In genomic region chr13:41008349-41008980, GRCh38 we compare ENCODE assay signal across 8 cellular contexts. TPM values are rescaled to one million over a fixed set of nuclear protein-coding genes. Genes with fewer than 3 reads are reported as not detected.
DNase-seq lines count a peak whose midpoint lies in the region; ATAC-seq and TF ChIP-seq lines count a peak whose summit lies in the region.

No MANE protein-coding gene starts in this region.

- no peaks in the 10 kb centered on the region for H4K20me1 ChIP-seq in HCT116 (ENCODE audit: insufficient read depth)

- H3K4me1 ChIP-seq in HCT116 (ENCODE audit: control insufficient read depth in 1 of 2, insufficient read depth in 2 of 2, low read length in 2 of 2), result peaks cover 6 to 15% of the 10 kb centered on the region in 2 experiments; a peak in 3 of 4 replicates
- H3K4me1 ChIP-seq in foreskin keratinocyte, result peaks cover 17% of the 10 kb centered on the region
- H3K4me1 ChIP-seq in adrenal gland (replicated peaks in 1 of 2), result peaks cover 0 to 39% of the 10 kb centered on the region in 2 donors

- RAD21 ChIA-PET in HCT116 (lab: Charles Lee; ENCODE audit: low non-redundant PET in 1 of 2, low total read pairs in 2 of 2, uncharacterized antibody in 2 of 2, unreplicated experiment in 2 of 2), result no interaction called here

- 61 to 79% (median 66%) methylated on average over 2 of the region's 2 CpGs for WGBS in adrenal gland, 4 donors

- peaks cover 90% of the 10 kb centered on the region for H3K79me2 ChIP-seq in HCT116 (ENCODE audit: insufficient read depth, low read length)

- no peak overlapping the region for H2AFZ ChIP-seq in HCT116 (ENCODE audit: low read depth, low read length, poor library complexity, severe bottlenecking)

- TF ChIP-seq POLR2A in HCT116 (IDR thresholded peaks at IDR 0.05; ENCODE audit: borderline replicate concordance, extremely low read depth, insufficient read depth, insufficient read length) (no peak), adrenal gland (IDR thresholded peaks at IDR 0.05) (no peak)

- no peak for TF ChIP-seq CTCF in HCT116 (IDR thresholded peaks at IDR 0.05 in 2 of 3, conservative IDR thresholded peaks at IDR 0.05 in 1 of 3; ENCODE audit: borderline replicate concordance in 1 of 3, insufficient read depth in 1 of 3, low read depth in 2 of 3, low read length in 2 of 3)
- TF ChIP-seq CTCF in foreskin keratinocyte (conservative IDR thresholded peaks at IDR 0.05), result no peak
- TF ChIP-seq CTCF in adrenal gland (IDR thresholded peaks at IDR 0.05), result no peak

- POLR2A ChIA-PET in HCT116 (lab: Charles Lee), result no interaction called here

- ATAC-seq in HCT116 (no peak), foreskin keratinocyte (peak; percentile 57)

- H3K36me3 ChIP-seq in HCT116 (ENCODE audit: control insufficient read depth in 1 of 2, insufficient read depth in 2 of 2, low read length in 2 of 2) (no peaks in the 10 kb centered on the region), adrenal gland (replicated peaks in 1 of 2) (no peaks in the 10 kb centered on the region)

- intact Hi-C loops in HCT116 (cut with micrococcal nuclease) (no loop called here), adrenal gland (cut with DNase I) (no loop called here)

- H3K9ac ChIP-seq in HCT116 (ENCODE audit: low read length), result no peak overlapping the region

- DNase-seq in AML-193 (lab: John Stamatoyannopoulos, UW) (peak; percentile 84 to 89), HCT116 (ENCODE audit: low read depth, low spot score) (no peak), SK-MEL-5 (ENCODE audit: low read depth, low spot score) (peak; percentile 79), foreskin keratinocyte (peak; percentile 38 to 64), hepatic stellate cell (ENCODE audit: low spot score) (no peak), adrenal gland (no peak), glomerular visceral epithelial cell (ENCODE audit: extremely low spot score) (no peak)
- DNase-seq in stimulated activated CD4-positive, alpha-beta T cell treated with anti-CD3 and anti-CD28 coated beads, Interleukin-4, amount 100 ng/mL, for 1 hour, result no peak

- no peak overlapping the region for H3K27ac ChIP-seq in HCT116 (ENCODE audit: low read depth, low read length)
- H3K27ac ChIP-seq in foreskin keratinocyte, result no peak overlapping the region
- no peak overlapping the region for H3K27ac ChIP-seq in adrenal gland

- in situ Hi-C loops in SK-MEL-5 (cut with HindIII; ENCODE audit: low pct_unique_long_range_greater_than_20kb, low sequenced_read_pairs), result no loop called here

- no peak overlapping the region for H3K4me3 ChIP-seq in HCT116 (replicated peaks in 1 of 2; ENCODE audit: low read depth in 1 of 2, low read length in 2 of 2)
- no peak overlapping the region for H3K4me3 ChIP-seq in adrenal gland

- CTCF ChIA-PET in HCT116 (lab: Charles Lee), result no interaction called here

- H3K9me2 ChIP-seq in HCT116 (ENCODE audit: insufficient read depth), result no peaks in the 10 kb centered on the region

- H3K9me3 ChIP-seq in HCT116 (ENCODE audit: control insufficient read depth in 1 of 2, insufficient read depth in 1 of 2, low read depth in 1 of 2, low read length in 2 of 2) (no peaks in the 10 kb centered on the region), adrenal gland (replicated peaks in 1 of 3) (no peaks in the 10 kb centered on the region)

- no TSS peak for BruUV-seq in HCT116 (replicated peaks; lab: Mats Ljungman, UMichigan)

- TF ChIP-seq RAD21 in HCT116 (IDR thresholded peaks at IDR 0.05; ENCODE audit: low read depth), result no peak

- H3K27me3 ChIP-seq in HCT116 (ENCODE audit: insufficient read depth, low read length) (no peaks in the 10 kb centered on the region), foreskin keratinocyte (no peaks in the 10 kb centered on the region), adrenal gland (no peaks in the 10 kb centered on the region)

- peak overlapping the region; percentile 11; the same call in 1 of the 2 replicates for H3K4me2 ChIP-seq in HCT116 (ENCODE audit: low read length)

TF ChIP-seq in HCT116, 20 proteins besides CTCF, POLR2A, EP300 and RAD21:
- TF ChIP-seq CEBPB (IDR thresholded peaks at IDR 0.05; ENCODE audit: low read depth), result peak; percentile 86
- no peak for TF ChIP-seq SRF (IDR thresholded peaks at IDR 0.05; ENCODE audit: low read depth)
- peak; percentile 49 for TF ChIP-seq FOSL1 (IDR thresholded peaks at IDR 0.05; ENCODE audit: low read depth)

RNA-seq across cellular contexts. Expression of gene ELF1, which starts 10.7 kb away (rescaled TPM):
- total RNA-seq in HCT116 (2021; ENCODE audit: unreplicated experiment) (30.0 TPM), foreskin keratinocyte (42.0 and 46.9 TPM in 2 replicates), adrenal gland (10 to 100 TPM; 27.6 to 64.3 (median 54.1) TPM)
- polyA plus RNA-seq in HCT116 (2012), result 13.3 and 17.1 TPM in 2 replicates
- total RNA-seq in SK-MEL-5 (2014; rRNA removed; shearing (Covaris generic)), result 51.0 and 56.7 TPM in 2 replicates
- polyA plus RNA-seq in SK-MEL-5 (2015; cell fraction: cytosol; rRNA removed), result 42.5 and 49.7 TPM in 2 replicates
- 21.9 and 33.2 TPM in 2 replicates for polyA plus RNA-seq in SK-MEL-5 (2015; cell fraction: nucleus; rRNA removed)
- polyA plus RNA-seq in foreskin keratinocyte (10.2 and 10.6 TPM in 2 replicates), adrenal gland (10 to 100 TPM in 2 of 3 donors, 1 to 10 TPM in 1; 6.3 to 36.1 (median 10.4) TPM)

RNA-seq across cellular contexts. Expression of gene WBP4, which starts 52.8 kb away (rescaled TPM):
- total RNA-seq in HCT116 (2021; ENCODE audit: unreplicated experiment) (14.5 TPM), foreskin keratinocyte (14.9 and 15.6 TPM in 2 replicates), adrenal gland (10 to 100 TPM in 5 of 8 donors, 1 to 10 TPM in 3; 8.1 to 19.1 (median 11.5) TPM)
- 6.2 and 9.4 TPM in 2 replicates for polyA plus RNA-seq in HCT116 (2012)
- 11.4 and 13.7 TPM in 2 replicates for total RNA-seq in SK-MEL-5 (2014; rRNA removed; shearing (Covaris generic))
- 9.8 and 10.4 TPM in 2 replicates for polyA plus RNA-seq in SK-MEL-5 (2015; cell fraction: cytosol; rRNA removed)
- 13.5 and 15.5 TPM in 2 replicates for polyA plus RNA-seq in SK-MEL-5 (2015; cell fraction: nucleus; rRNA removed)
- polyA plus RNA-seq in foreskin keratinocyte (12.6 and 14.8 TPM in 2 replicates), adrenal gland (10 to 100 TPM; 21.2 to 28.5 (median 28.0) TPM)

Comparison
In these comparisons a context has a peak if more than half of its experiments do, and no peak if none do; other contexts are left out.
1. DNase-seq: peak in AML-193 (2 of 2), SK-MEL-5 (single experiment) and foreskin keratinocyte (2 of 2); none in HCT116 (single experiment), hepatic stellate cell (single experiment), adrenal gland (0 of 7), stimulated activated CD4-positive, alpha-beta T cell treated with anti-CD3 and anti-CD28 coated beads, Interleukin-4, amount 100 ng/mL, for 1 hour (single experiment) and glomerular visceral epithelial cell (single experiment).